Comparison of ENCODE assay signal across 11 cellular contexts in the genomic region with DNA sequence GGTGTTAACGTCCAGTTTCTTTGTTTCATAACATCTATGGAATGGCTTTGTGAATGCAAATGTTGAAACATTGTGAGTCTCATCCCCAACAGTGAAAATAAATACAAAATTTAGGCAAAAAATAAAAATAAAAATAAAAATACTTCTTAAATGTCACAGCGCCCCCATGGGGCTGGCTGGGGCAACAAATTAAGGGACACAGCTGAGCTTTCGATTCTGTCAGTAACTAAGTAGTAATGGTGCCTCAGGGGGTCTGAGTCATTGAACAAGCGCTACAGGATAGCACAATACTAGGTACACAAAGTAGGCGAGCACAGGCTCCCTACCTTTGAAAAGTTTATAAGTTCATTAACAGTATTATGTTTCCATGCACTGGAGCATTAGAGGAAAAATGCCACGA.
DNase-seq lines count a peak whose midpoint lies in the region; ATAC-seq and TF ChIP-seq lines count a peak whose summit lies in the region.
"Had no signal": no experiment of that assay in that cellular context is flagged by ENCODE, and none has a peak within 500 bp of the region (broad histone marks: within the 10 kb centered on the region; RNA-seq: fewer than 3 reads in every experiment).

No MANE protein-coding gene starts in this region.

- no peak for TF ChIP-seq EP300 in SK-N-SH (IDR thresholded peaks at IDR 0.05; ENCODE audit: borderline replicate concordance in 1 of 2, low read depth in 1 of 2, low read length in 1 of 2)

- ATAC-seq in foreskin keratinocyte (peak; percentile 93), thoracic aorta (ENCODE audit: insufficient number of reproducible peaks, low FRiP score, low read depth) (no peak), GM18517 (IDR thresholded peaks at IDR 0.05; ENCODE audit: unreplicated experiment) (no peak), left lobe of liver (no peak)
- ATAC-seq: activated T-cell treated with anti-CD3 and anti-CD28 coated beads, Interleukin-2, amount 50 U/mL, for 72 hours had no signal

- peak; percentile 15 for DNase-seq in NCI-H1694 treated with DMSO at 0.1 percent for 48 hours (lab: John Stamatoyannopoulos, UW)
- no peak for DNase-seq in NCI-H1694 (lab: John Stamatoyannopoulos, UW)
- peak; percentile 1 for DNase-seq in SK-N-SH
- DNase-seq in foreskin keratinocyte = peak; percentile 20 to 64
- DNase-seq in thoracic aorta (ENCODE audit: low spot score) = no peak
- no peak for DNase-seq in stimulated activated CD4-positive, alpha-beta T cell treated with anti-CD3 and anti-CD28 coated beads, Interleukin-2, amount 100 ng/mL, for 24 hours
- no peak for DNase-seq in left lobe of liver (ENCODE audit: low spot score)
- DNase-seq: activated T-cell treated with anti-CD3 and anti-CD28 coated beads, Interleukin-2, amount 50 U/mL, for 72 hours; AML-193 had no signal

- no peaks in the 10 kb centered on the region for H4K20me1 ChIP-seq in SK-N-SH (ENCODE audit: insufficient read depth)

- H3K36me3 ChIP-seq in SK-N-SH (replicated peaks in 1 of 2; ENCODE audit: control insufficient read depth in 1 of 2, insufficient read depth in 2 of 2, low read length in 1 of 2) (no peaks in the 10 kb centered on the region), thoracic aorta (no peaks in the 10 kb centered on the region)
- H3K36me3 ChIP-seq: suprapubic skin had no signal

- H3K9me3 ChIP-seq in SK-N-SH = no peaks in the 10 kb centered on the region
- H3K9me3 ChIP-seq in thoracic aorta = no peaks in the 10 kb centered on the region
- H3K9me3 ChIP-seq: suprapubic skin had no signal

- peak; percentile 61 for TF ChIP-seq RAD21 in SK-N-SH (IDR thresholded peaks at IDR 0.05; ENCODE audit: low read length)

- H3K4me1 ChIP-seq in SK-N-SH (ENCODE audit: control insufficient read depth in 1 of 2, insufficient read depth in 2 of 2, low read depth in 1 of 2, low read length in 1 of 2) = 0 out of 4 replicates have a peak, but pooled peaks cover 0 to 4% of the 10 kb centered on the region in 2 experiments
- no peaks in the 10 kb centered on the region for H3K4me1 ChIP-seq in foreskin keratinocyte
- H3K4me1 ChIP-seq in thoracic aorta (ENCODE audit: control insufficient read depth in 1 of 2, low read depth in 2 of 2) = peaks cover 25 to 38% of the 10 kb centered on the region in 2 donors
- H3K4me1 ChIP-seq: suprapubic skin had no signal

- H3K4me2 ChIP-seq in SK-N-SH = no peak overlapping the region

- H3K27ac ChIP-seq in SK-N-SH (ENCODE audit: low read depth in 2 of 2, low read length in 1 of 2) = peak overlapping the region in 1 of 2 experiments; percentile 45; a peak in 2 of 4 replicates
- no peak overlapping the region for H3K27ac ChIP-seq in foreskin keratinocyte
- peak overlapping the region; percentile 39 to 48 for H3K27ac ChIP-seq in thoracic aorta
- H3K27ac ChIP-seq: suprapubic skin had no signal

- no peak overlapping the region; a peak in 1 of 4 replicates for H3K4me3 ChIP-seq in SK-N-SH (ENCODE audit: low read depth in 2 of 2, low read length in 1 of 2)
- H3K4me3 ChIP-seq in thoracic aorta = no peak overlapping the region
- H3K4me3 ChIP-seq: suprapubic skin had no signal

- CTCF ChIA-PET in SK-N-SH (lab: Yijun Ruan, JAX) = interaction anchor here (1.2 to 2.8 kb wide), 7 partner anchors 10 to 576 kb away, joined by 3 to 19 read pairs (median 3); no protein-coding TSS in a partner anchor

- H2AFZ ChIP-seq in SK-N-SH (ENCODE audit: low read depth) = no peak overlapping the region

- H3K27me3 ChIP-seq in SK-N-SH (ENCODE audit: insufficient read depth) (no peaks in the 10 kb centered on the region), foreskin keratinocyte (no peaks in the 10 kb centered on the region), thoracic aorta (replicated peaks; ENCODE audit: insufficient read depth) (no peaks in the 10 kb centered on the region)
- H3K27me3 ChIP-seq: suprapubic skin had no signal

- POLR2A ChIA-PET in SK-N-SH (lab: Yijun Ruan, JAX) = no interaction called here

- 53% methylated on average over 6 of the region's 6 CpGs for WGBS in SK-N-SH (ENCODE audit: low lambda C conversion rate)

- peak; percentile 79 for TF ChIP-seq CTCF in SK-N-SH (IDR thresholded peaks at IDR 0.05)
- TF ChIP-seq CTCF in foreskin keratinocyte (conservative IDR thresholded peaks at IDR 0.05) = peak; percentile 82
- TF ChIP-seq CTCF in thoracic aorta (IDR thresholded peaks at IDR 0.05) = no peak

- H3F3A ChIP-seq in SK-N-SH (replicated peaks; ENCODE audit: insufficient read depth) = peaks cover 8% of the 10 kb centered on the region

- H3K9me2 ChIP-seq in SK-N-SH = no peaks in the 10 kb centered on the region

- H3K79me2 ChIP-seq in SK-N-SH (ENCODE audit: insufficient read depth) = no peaks in the 10 kb centered on the region

- no peak overlapping the region; the same call in 1 of the 2 replicates for H3K9ac ChIP-seq in SK-N-SH

TF ChIP-seq in SK-N-SH, 30 proteins besides CTCF, POLR2A, EP300 and RAD21:
- TF ChIP-seq SMC3 (IDR thresholded peaks at IDR 0.05; ENCODE audit: low read depth, low read length) = peak; percentile 36
- TF ChIP-seq, protein P1, sequence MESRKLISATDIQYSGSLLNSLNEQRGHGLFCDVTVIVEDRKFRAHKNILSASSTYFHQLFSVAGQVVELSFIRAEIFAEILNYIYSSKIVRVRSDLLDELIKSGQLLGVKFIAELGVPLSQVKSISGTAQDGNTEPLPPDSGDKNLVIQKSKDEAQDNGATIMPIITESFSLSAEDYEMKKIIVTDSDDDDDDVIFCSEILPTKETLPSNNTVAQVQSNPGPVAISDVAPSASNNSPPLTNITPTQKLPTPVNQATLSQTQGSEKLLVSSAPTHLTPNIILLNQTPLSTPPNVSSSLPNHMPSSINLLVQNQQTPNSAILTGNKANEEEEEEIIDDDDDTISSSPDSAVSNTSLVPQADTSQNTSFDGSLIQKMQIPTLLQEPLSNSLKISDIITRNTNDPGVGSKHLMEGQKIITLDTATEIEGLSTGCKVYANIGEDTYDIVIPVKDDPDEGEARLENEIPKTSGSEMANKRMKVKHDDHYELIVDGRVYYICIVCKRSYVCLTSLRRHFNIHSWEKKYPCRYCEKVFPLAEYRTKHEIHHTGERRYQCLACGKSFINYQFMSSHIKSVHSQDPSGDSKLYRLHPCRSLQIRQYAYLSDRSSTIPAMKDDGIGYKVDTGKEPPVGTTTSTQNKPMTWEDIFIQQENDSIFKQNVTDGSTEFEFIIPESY (IDR thresholded peaks at IDR 0.05; ENCODE audit: borderline replicate concordance, low read depth) = no peak

Comparison
In these comparisons a context has a peak if more than half of its experiments do, and no peak if none do; other contexts are left out.
1. DNase-seq: peak in NCI-H1694 treated with DMSO at 0.1 percent for 48 hours (single experiment), SK-N-SH (single experiment) and foreskin keratinocyte (2 of 2); none in NCI-H1694 (single experiment), thoracic aorta (single experiment), stimulated activated CD4-positive, alpha-beta T cell treated with anti-CD3 and anti-CD28 coated beads, Interleukin-2, amount 100 ng/mL, for 24 hours (0 of 2) and left lobe of liver (single experiment).